13 cellular contexts compared by ENCODE assay signal in the genomic region with DNA sequence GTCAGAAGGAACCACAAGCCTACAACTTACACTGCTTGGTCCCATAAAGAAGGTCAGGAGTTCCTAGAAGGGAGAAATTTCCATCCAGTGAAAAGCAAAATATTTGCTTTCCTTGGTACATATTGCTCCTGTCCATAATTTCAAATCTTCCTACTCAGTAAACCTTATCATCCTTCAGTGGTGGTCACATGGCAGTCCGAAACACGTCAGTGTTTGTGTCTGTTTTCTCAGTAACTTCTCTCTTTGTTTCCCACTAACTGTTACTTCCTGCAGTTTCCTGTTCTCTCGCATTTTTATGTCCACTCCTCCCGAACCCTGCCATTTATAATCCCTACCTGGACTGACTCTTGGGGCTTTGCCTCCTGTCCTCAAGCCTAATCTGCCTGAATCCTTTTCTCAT.
DNase-seq lines count a peak whose midpoint lies in the region; ATAC-seq and TF ChIP-seq lines count a peak whose summit lies in the region.
"Had no signal": no experiment of that assay in that cellular context is flagged by ENCODE, and none has a peak within 500 bp of the region (broad histone marks: within the 10 kb centered on the region; RNA-seq: fewer than 3 reads in every experiment).

No MANE protein-coding gene starts in this region.

- CTCF ChIA-PET in A673 (lab: Charles Lee), result no interaction called here

- intact Hi-C loops in A673 (cut with micrococcal nuclease; ENCODE audit: unreplicated experiment) (no loop called here), natural killer cell (cut with micrococcal nuclease) (no loop called here)

- no peak for TF ChIP-seq CTCF in A673 (conservative IDR thresholded peaks at IDR 0.05; ENCODE audit: low read depth, low read length)
- no peak for TF ChIP-seq CTCF in coronary artery (IDR thresholded peaks at IDR 0.05)
- no peak for TF ChIP-seq CTCF in natural killer cell (IDR thresholded peaks at IDR 0.05)

- peaks cover 35 to 38% of the 10 kb centered on the region in 2 donors for H3K4me1 Mint-ChIP-seq in natural killer cell

- peak overlapping the region; percentile 58 to 70 for H3K27ac Mint-ChIP-seq in natural killer cell
- H3K27ac Mint-ChIP-seq: endodermal cell had no signal

- no TSS peak for BruUV-seq in A673 (replicated peaks; lab: Mats Ljungman, UMichigan)

- H3K4me1 ChIP-seq in A673 (ENCODE audit: insufficient read depth, low read length, poor library complexity, severe bottlenecking), result peaks cover 19% of the 10 kb centered on the region

- H3K36me3 Mint-ChIP-seq in natural killer cell, result no peaks in the 10 kb centered on the region

- H3K27me3 ChIP-seq in A673 (replicated peaks; ENCODE audit: insufficient read depth, low read depth, low read length, poor library complexity), result no peaks in the 10 kb centered on the region

- H3K4me3 ChIP-seq in A673 (ENCODE audit: low read depth, low read length, poor library complexity, severe bottlenecking), result no peak overlapping the region
- peak overlapping the region; percentile 42 for H3K4me3 ChIP-seq in coronary artery

- H3K27ac ChIP-seq in A673 (ENCODE audit: low read depth, low read length, poor library complexity, severe bottlenecking) (peak overlapping the region; percentile 18), coronary artery (peak overlapping the region in 1 of 2 donors; percentile 77)

- no peaks in the 10 kb centered on the region for H3K9me3 ChIP-seq in A673 (ENCODE audit: low read depth, low read length, poor library complexity, severe bottlenecking)

- H3K4me3 Mint-ChIP-seq in natural killer cell, result peak overlapping the region; percentile 61
- H3K4me3 Mint-ChIP-seq: endodermal cell had no signal

- no peak for DNase-seq in A673 (ENCODE audit: low spot score)
- peak; percentile 8 for DNase-seq in MV-4-11 (lab: John Stamatoyannopoulos, UW)
- DNase-seq in coronary artery (ENCODE audit: low spot score), result no peak
- no peak for DNase-seq in natural killer cell
- no peak for DNase-seq in H4 (ENCODE audit: low spot score)
- no peak for DNase-seq in AG08396 (ENCODE audit: low spot score)
- no peak for DNase-seq in NCI-H2227 treated with DMSO at 0.1 percent for 48 hours (lab: John Stamatoyannopoulos, UW)
- no peak for DNase-seq in NAMALWA (ENCODE audit: low spot score)
- DNase-seq: activated CD4-positive, alpha-beta T cell treated with anti-CD3 and anti-CD28 coated beads for 4 hours; endodermal cell; GDM1; NCI-H524 treated with DMSO at 0.1 percent for 48 hours had no signal

- no peaks in the 10 kb centered on the region for H3K36me3 ChIP-seq in A673 (ENCODE audit: insufficient read depth, low read length, poor library complexity, severe bottlenecking)

- POLR2A ChIA-PET in A673 (lab: Charles Lee; ENCODE audit: low non-redundant PET), result no interaction called here

- ATAC-seq in natural killer cell, result no peak

- no peaks in the 10 kb centered on the region for H3K27me3 Mint-ChIP-seq in natural killer cell (ENCODE audit: low read depth in 2 of 2)
- H3K27me3 Mint-ChIP-seq: activated naive CD8-positive, alpha-beta T cell had no signal

- H3K9me3 Mint-ChIP-seq in natural killer cell, result no peaks in the 10 kb centered on the region
- H3K9me3 Mint-ChIP-seq: endodermal cell had no signal
